ENCODE assay signal across 8 cellular contexts in genomic region chr11:65261591-65262380, GRCh38. TPM values are rescaled to one million over a fixed set of nuclear protein-coding genes. Genes with fewer than 3 reads are reported as not detected.
DNase-seq lines count a peak whose midpoint lies in the region; ATAC-seq and TF ChIP-seq lines count a peak whose summit lies in the region.

TSS of gene POLA2 (plus strand) at chr11:65261962. CDS start at chr11:65262293, 331 bp downstream.

- H3K4me1 Mint-ChIP-seq in progenitor cell of endocrine pancreas (ENCODE audit: low read depth): peaks cover 14% of the 10 kb centered on the region

- in situ Hi-C loops in GM13977 (cut with MboI; ENCODE audit: low pct_unique_long_range_greater_than_20kb, low sequenced_read_pairs, unreplicated experiment): no loop called here

- DNase-seq in GM13977 (ENCODE audit: low spot score) (peak; percentile 99), NCI-H1694 (lab: John Stamatoyannopoulos, UW) (peak; percentile 93), amniotic epithelial cell (ENCODE audit: low read depth) (peak; percentile 88), left cardiac atrium (peak; percentile 96), progenitor cell of endocrine pancreas (ENCODE audit: low spot score, unreplicated experiment) (peak; percentile 89), ureter (ENCODE audit: low spot score) (peak; percentile 96)

- H3K9me3 Mint-ChIP-seq in progenitor cell of endocrine pancreas (ENCODE audit: low read depth): no peaks in the 10 kb centered on the region

- peak within 1 kb of the TSS; percentile 88 for H3K27ac Mint-ChIP-seq in progenitor cell of endocrine pancreas

- ATAC-seq in HG02884 (IDR thresholded peaks at IDR 0.05; ENCODE audit: unreplicated experiment) (peak; percentile 80), left cardiac atrium (peak; percentile 97)

- no peak for TF ChIP-seq CTCF in GM13977 (IDR thresholded peaks at IDR 0.05; ENCODE audit: extremely low read depth, insufficient read depth, missing control alignments)
- TF ChIP-seq CTCF in progenitor cell of endocrine pancreas (IDR thresholded peaks at IDR 0.05; ENCODE audit: unreplicated experiment): no peak

- intact Hi-C loops in T-helper 1 cell treated with Interleukin-12 subunit alpha and Interleukin-12 subunit beta and Interleukin-4 antibody, amounts not matched to agents 30 ng/mL and 1 ng/mL, for 36 hours (cut with micrococcal nuclease): loop anchor here (1.0 to 5.0 kb wide), 10 partner anchors 36 to 451 kb away; partner anchors contain the start of genes CAPN1, DPF2, FAU and MEN1
- intact Hi-C loops in left cardiac atrium (cut with DNase I): no loop called here

- peaks cover 2% of the 10 kb centered on the region for H3K36me3 Mint-ChIP-seq in progenitor cell of endocrine pancreas (ENCODE audit: insufficient read depth)

- H3K27me3 Mint-ChIP-seq in progenitor cell of endocrine pancreas: no peaks in the 10 kb centered on the region

- peak within 1 kb of the TSS; percentile 86 for H3K4me3 Mint-ChIP-seq in progenitor cell of endocrine pancreas (ENCODE audit: low read depth)

RNA-seq across cellular contexts. Expression of gene POLA2, which starts in this region (rescaled TPM):
- 51.9 and 53.2 TPM in 2 replicates for total RNA-seq in T-helper 1 cell treated with Interleukin-12 subunit alpha and Interleukin-12 subunit beta and Interleukin-4 antibody, amounts not matched to agents 30 ng/mL and 1 ng/mL, for 36 hours
- 1 to 10 TPM; 5.3 to 7.3 TPM for total RNA-seq in left cardiac atrium
- total RNA-seq in progenitor cell of endocrine pancreas: 24.4 and 27.4 TPM in 2 replicates
- total RNA-seq in ureter: 12.2 TPM

Comparison
In these comparisons a context has a peak if more than half of its experiments do, and no peak if none do; other contexts are left out.
1. Peak in every context shown above with its lines: DNase-seq and ATAC-seq.